ENCODE assay signal across 1 cellular context in the genomic region with DNA sequence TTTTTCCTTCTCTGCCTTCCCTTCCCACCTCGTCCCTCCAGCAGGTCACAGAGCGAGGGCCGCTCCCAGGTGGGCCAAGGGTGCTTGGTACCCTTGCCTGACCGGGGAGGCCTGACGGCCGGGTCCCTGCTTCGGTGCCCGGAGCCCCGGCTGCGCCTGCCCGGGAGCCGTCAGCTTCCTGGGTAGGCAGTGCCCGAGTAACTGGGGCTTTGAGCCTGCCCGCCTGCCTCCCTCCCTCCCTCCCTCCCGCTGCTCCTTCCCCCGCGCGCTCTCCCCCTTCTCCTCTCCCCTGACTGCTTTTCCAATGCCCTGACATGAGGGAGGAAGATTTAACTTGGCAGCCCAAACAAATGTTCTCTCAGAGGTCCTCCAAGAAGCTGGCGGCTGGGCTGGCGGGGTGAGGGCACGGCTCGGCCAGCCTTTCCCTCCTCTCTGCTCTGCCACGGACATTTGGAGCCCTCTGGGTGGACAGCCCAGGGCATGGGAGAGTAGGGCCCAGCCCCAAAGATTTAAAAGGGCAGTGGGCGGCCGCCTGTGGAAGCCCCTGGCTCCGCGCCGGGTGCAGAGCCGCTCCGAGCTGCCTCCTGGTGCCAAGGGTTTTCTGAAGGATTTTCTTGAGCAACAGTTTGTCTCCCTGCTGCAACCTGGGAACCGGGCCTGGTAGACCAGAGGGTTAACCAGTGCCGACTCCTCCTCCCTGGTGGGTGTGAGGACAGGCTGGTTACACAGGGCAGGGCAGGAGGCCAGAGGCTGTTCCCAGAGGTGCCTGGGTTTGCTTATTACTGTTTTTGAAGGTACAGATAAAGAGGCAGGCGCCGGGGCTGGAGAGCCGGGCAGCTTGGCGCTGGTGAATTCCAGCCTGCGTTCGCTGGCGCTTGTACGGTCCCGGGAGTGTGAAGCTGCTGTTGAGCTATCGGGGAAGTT.
A peak's percentile ranks its signal among the peaks of the same experiment; 100 is the strongest.
TF ChIP-seq lines count a peak whose summit lies in the region.

No MANE protein-coding gene starts in this region.

TF ChIP-seq in HepG2, 621 proteins besides CTCF, POLR2A, EP300 and RAD21 (continued from another document and continues in another):
- TF ChIP-seq, protein P1, sequence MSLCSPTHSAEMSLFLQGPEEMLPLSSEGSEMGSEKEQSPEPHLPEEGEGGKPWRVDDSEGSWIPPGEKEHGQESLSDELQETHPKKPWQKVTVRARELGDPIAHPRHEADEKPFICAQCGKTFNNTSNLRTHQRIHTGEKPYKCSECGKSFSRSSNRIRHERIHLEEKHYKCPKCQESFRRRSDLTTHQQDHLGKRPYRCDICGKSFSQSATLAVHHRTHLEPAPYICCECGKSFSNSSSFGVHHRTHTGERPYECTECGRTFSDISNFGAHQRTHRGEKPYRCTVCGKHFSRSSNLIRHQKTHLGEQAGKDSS (CRISPR knock-in tag; IDR thresholded peaks at IDR 0.05; ENCODE audit: borderline replicate concordance, low read depth): no peak
- TF ChIP-seq ZZZ3 (CRISPR knock-in tag; IDR thresholded peaks at IDR 0.05; ENCODE audit: borderline replicate concordance) (no peak), KLF16 (CRISPR knock-in tag; IDR thresholded peaks at IDR 0.05) (0 out of 4 replicates have a peak, but pooled peaks of 1 of the 2 experiments have one; percentile 18), FOXK2 (IDR thresholded peaks at IDR 0.05) (no peak), IKZF1 (IDR thresholded peaks at IDR 0.05) (no peak), MTF2 (CRISPR knock-in tag; IDR thresholded peaks at IDR 0.05; ENCODE audit: borderline replicate concordance) (peak; percentile 86; the same call in 1 of the 2 replicates), ZNF589 (CRISPR knock-in tag; conservative IDR thresholded peaks at IDR 0.05) (no peak), U2AF1 (optimal IDR thresholded peaks at IDR 0.05; ENCODE audit: low read depth, low read length) (no peak), ZC3H4 (CRISPR knock-in tag; IDR thresholded peaks at IDR 0.05; ENCODE audit: borderline replicate concordance) (no peak), KAT2B (IDR thresholded peaks at IDR 0.05; ENCODE audit: borderline replicate concordance, low read depth, low read length) (no peak), POLR2G (IDR thresholded peaks at IDR 0.05; ENCODE audit: low read depth, low read length) (peak; percentile 59; the same call in 1 of the 2 replicates), ELF4 (CRISPR knock-in tag; IDR thresholded peaks at IDR 0.05; ENCODE audit: borderline replicate concordance) (no peak), ZNF33B (CRISPR knock-in tag; IDR thresholded peaks at IDR 0.05) (no peak), RELA (CRISPR knock-in tag; IDR thresholded peaks at IDR 0.05) (no peak), MAFK (conservative IDR thresholded peaks at IDR 0.05 in 1 of 2, IDR thresholded peaks at IDR 0.05 in 1 of 2; ENCODE audit: low read length in 2 of 2) (no peak), ZNF556 (CRISPR knock-in tag; IDR thresholded peaks at IDR 0.05; ENCODE audit: borderline replicate concordance) (no peak), SP4 (CRISPR knock-in tag; IDR thresholded peaks at IDR 0.05) (no peak), SIN3B (IDR thresholded peaks at IDR 0.05; ENCODE audit: low read length) (no peak), ZFP36L2 (CRISPR knock-in tag; IDR thresholded peaks at IDR 0.05) (no peak), ZNF629 (CRISPR knock-in tag; conservative IDR thresholded peaks at IDR 0.05) (peak; percentile 45; the same call in 1 of the 2 replicates), TRIM24 (CRISPR knock-in tag; IDR thresholded peaks at IDR 0.05) (no peak), SP2 (CRISPR knock-in tag; IDR thresholded peaks at IDR 0.05) (no peak), TP53 (CRISPR knock-in tag; conservative IDR thresholded peaks at IDR 0.05) (no peak), ZMYM3 (CRISPR knock-in tag; IDR thresholded peaks at IDR 0.05) (peak; percentile 41; the same call in 1 of the 2 replicates), ZNF678 (CRISPR knock-in tag; IDR thresholded peaks at IDR 0.05) (no peak), ZBTB21 (CRISPR knock-in tag; IDR thresholded peaks at IDR 0.05) (no peak), KDM4B (CRISPR knock-in tag; IDR thresholded peaks at IDR 0.05) (no peak), ZNF382 (CRISPR knock-in tag; IDR thresholded peaks at IDR 0.05; ENCODE audit: borderline replicate concordance) (no peak), NCOA1 (CRISPR knock-in tag; IDR thresholded peaks at IDR 0.05) (0 out of 2 replicates have a peak, but pooled peaks have one; percentile 83), PAF1 (CRISPR knock-in tag; IDR thresholded peaks at IDR 0.05) (no peak), ZNF713 (CRISPR knock-in tag; IDR thresholded peaks at IDR 0.05) (no peak)
- TF ChIP-seq, protein P2, sequence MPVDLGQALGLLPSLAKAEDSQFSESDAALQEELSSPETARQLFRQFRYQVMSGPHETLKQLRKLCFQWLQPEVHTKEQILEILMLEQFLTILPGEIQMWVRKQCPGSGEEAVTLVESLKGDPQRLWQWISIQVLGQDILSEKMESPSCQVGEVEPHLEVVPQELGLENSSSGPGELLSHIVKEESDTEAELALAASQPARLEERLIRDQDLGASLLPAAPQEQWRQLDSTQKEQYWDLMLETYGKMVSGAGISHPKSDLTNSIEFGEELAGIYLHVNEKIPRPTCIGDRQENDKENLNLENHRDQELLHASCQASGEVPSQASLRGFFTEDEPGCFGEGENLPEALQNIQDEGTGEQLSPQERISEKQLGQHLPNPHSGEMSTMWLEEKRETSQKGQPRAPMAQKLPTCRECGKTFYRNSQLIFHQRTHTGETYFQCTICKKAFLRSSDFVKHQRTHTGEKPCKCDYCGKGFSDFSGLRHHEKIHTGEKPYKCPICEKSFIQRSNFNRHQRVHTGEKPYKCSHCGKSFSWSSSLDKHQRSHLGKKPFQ (CRISPR knock-in tag; IDR thresholded peaks at IDR 0.05; ENCODE audit: insufficient replicate concordance): peak; percentile 69
- TF ChIP-seq, protein P3, sequence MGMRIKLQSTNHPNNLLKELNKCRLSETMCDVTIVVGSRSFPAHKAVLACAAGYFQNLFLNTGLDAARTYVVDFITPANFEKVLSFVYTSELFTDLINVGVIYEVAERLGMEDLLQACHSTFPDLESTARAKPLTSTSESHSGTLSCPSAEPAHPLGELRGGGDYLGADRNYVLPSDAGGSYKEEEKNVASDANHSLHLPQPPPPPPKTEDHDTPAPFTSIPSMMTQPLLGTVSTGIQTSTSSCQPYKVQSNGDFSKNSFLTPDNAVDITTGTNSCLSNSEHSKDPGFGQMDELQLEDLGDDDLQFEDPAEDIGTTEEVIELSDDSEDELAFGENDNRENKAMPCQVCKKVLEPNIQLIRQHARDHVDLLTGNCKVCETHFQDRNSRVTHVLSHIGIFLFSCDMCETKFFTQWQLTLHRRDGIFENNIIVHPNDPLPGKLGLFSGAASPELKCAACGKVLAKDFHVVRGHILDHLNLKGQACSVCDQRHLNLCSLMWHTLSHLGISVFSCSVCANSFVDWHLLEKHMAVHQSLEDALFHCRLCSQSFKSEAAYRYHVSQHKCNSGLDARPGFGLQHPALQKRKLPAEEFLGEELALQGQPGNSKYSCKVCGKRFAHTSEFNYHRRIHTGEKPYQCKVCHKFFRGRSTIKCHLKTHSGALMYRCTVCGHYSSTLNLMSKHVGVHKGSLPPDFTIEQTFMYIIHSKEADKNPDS (CRISPR knock-in tag; IDR thresholded peaks at IDR 0.05): 0 out of 2 replicates have a peak, but pooled peaks have one; percentile 70
- TF ChIP-seq, protein P4, sequence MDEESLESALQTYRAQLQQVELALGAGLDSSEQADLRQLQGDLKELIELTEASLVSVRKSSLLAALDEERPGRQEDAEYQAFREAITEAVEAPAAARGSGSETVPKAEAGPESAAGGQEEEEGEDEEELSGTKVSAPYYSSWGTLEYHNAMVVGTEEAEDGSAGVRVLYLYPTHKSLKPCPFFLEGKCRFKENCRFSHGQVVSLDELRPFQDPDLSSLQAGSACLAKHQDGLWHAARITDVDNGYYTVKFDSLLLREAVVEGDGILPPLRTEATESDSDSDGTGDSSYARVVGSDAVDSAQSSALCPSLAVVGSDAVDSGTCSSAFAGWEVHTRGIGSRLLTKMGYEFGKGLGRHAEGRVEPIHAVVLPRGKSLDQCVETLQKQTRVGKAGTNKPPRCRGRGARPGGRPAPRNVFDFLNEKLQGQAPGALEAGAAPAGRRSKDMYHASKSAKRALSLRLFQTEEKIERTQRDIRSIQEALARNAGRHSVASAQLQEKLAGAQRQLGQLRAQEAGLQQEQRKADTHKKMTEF (CRISPR knock-in tag; IDR thresholded peaks at IDR 0.05): peak; percentile 40
- TF ChIP-seq, protein P5, sequence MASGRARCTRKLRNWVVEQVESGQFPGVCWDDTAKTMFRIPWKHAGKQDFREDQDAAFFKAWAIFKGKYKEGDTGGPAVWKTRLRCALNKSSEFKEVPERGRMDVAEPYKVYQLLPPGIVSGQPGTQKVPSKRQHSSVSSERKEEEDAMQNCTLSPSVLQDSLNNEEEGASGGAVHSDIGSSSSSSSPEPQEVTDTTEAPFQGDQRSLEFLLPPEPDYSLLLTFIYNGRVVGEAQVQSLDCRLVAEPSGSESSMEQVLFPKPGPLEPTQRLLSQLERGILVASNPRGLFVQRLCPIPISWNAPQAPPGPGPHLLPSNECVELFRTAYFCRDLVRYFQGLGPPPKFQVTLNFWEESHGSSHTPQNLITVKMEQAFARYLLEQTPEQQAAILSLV (CRISPR knock-in tag; IDR thresholded peaks at IDR 0.05; ENCODE audit: borderline replicate concordance): no peak
- TF ChIP-seq, protein P6, sequence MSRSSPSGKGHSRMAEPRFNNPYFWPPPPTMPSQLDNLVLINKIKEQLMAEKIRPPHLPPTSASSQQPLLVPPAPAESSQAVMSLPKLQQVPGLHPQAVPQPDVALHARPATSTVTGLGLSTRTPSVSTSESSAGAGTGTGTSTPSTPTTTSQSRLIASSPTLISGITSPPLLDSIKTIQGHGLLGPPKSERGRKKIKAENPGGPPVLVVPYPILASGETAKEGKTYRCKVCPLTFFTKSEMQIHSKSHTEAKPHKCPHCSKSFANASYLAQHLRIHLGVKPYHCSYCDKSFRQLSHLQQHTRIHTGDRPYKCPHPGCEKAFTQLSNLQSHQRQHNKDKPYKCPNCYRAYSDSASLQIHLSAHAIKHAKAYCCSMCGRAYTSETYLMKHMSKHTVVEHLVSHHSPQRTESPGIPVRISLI (CRISPR knock-in tag; IDR thresholded peaks at IDR 0.05; ENCODE audit: borderline replicate concordance): no peak
- TF ChIP-seq, protein P7, sequence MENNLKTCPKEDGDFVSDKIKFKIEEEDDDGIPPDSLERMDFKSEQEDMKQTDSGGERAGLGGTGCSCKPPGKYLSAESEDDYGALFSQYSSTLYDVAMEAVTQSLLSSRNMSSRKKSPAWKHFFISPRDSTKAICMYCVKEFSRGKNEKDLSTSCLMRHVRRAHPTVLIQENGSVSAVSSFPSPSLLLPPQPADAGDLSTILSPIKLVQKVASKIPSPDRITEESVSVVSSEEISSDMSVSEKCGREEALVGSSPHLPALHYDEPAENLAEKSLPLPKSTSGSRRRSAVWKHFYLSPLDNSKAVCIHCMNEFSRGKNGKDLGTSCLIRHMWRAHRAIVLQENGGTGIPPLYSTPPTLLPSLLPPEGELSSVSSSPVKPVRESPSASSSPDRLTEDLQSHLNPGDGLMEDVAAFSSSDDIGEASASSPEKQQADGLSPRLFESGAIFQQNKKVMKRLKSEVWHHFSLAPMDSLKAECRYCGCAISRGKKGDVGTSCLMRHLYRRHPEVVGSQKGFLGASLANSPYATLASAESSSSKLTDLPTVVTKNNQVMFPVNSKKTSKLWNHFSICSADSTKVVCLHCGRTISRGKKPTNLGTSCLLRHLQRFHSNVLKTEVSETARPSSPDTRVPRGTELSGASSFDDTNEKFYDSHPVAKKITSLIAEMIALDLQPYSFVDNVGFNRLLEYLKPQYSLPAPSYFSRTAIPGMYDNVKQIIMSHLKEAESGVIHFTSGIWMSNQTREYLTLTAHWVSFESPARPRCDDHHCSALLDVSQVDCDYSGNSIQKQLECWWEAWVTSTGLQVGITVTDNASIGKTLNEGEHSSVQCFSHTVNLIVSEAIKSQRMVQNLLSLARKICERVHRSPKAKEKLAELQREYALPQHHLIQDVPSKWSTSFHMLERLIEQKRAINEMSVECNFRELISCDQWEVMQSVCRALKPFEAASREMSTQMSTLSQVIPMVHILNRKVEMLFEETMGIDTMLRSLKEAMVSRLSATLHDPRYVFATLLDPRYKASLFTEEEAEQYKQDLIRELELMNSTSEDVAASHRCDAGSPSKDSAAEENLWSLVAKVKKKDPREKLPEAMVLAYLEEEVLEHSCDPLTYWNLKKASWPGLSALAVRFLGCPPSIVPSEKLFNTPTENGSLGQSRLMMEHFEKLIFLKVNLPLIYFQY (CRISPR knock-in tag; IDR thresholded peaks at IDR 0.05; ENCODE audit: borderline replicate concordance): no peak
- TF ChIP-seq, protein P8, sequence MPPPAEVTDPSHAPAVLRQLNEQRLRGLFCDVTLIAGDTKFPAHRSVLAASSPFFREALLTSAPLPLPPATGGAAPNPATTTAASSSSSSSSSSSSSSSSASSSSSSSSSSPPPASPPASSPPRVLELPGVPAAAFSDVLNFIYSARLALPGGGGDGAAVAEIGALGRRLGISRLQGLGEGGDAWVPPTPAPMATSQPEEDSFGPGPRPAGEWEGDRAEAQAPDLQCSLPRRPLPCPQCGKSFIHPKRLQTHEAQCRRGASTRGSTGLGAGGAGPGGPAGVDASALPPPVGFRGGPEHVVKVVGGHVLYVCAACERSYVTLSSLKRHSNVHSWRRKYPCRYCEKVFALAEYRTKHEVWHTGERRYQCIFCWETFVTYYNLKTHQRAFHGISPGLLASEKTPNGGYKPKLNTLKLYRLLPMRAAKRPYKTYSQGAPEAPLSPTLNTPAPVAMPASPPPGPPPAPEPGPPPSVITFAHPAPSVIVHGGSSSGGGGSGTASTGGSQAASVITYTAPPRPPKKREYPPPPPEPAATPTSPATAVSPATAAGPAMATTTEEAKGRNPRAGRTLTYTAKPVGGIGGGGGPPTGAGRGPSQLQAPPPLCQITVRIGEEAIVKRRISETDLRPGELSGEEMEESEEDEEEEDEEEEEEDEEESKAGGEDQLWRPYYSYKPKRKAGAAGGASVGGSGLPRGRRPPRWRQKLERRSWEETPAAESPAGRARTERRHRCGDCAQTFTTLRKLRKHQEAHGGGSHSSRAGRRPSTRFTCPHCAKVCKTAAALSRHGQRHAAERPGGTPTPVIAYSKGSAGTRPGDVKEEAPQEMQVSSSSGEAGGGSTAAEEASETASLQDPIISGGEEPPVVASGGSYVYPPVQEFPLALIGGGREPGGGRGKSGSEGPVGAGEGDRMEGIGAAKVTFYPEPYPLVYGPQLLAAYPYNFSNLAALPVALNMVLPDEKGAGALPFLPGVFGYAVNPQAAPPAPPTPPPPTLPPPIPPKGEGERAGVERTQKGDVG (CRISPR knock-in tag; IDR thresholded peaks at IDR 0.05; ENCODE audit: borderline replicate concordance): no peak
- TF ChIP-seq, protein P9, sequence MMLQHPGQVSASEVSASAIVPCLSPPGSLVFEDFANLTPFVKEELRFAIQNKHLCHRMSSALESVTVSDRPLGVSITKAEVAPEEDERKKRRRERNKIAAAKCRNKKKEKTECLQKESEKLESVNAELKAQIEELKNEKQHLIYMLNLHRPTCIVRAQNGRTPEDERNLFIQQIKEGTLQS (CRISPR knock-in tag; IDR thresholded peaks at IDR 0.05): no peak
- TF ChIP-seq, protein P10, sequence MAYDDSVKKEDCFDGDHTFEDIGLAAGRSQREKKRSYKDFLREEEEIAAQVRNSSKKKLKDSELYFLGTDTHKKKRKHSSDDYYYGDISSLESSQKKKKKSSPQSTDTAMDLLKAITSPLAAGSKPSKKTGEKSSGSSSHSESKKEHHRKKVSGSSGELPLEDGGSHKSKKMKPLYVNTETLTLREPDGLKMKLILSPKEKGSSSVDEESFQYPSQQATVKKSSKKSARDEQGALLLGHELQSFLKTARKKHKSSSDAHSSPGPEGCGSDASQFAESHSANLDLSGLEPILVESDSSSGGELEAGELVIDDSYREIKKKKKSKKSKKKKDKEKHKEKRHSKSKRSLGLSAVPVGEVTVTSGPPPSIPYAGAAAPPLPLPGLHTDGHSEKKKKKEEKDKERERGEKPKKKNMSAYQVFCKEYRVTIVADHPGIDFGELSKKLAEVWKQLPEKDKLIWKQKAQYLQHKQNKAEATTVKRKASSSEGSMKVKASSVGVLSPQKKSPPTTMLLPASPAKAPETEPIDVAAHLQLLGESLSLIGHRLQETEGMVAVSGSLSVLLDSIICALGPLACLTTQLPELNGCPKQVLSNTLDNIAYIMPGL (CRISPR knock-in tag; IDR thresholded peaks at IDR 0.05; ENCODE audit: borderline replicate concordance in 1 of 2, low read depth in 1 of 2): peak; percentile 7 to 35; a peak in 1 of 4 replicates
